15 cellular contexts compared by ENCODE assay signal in the genomic region with DNA sequence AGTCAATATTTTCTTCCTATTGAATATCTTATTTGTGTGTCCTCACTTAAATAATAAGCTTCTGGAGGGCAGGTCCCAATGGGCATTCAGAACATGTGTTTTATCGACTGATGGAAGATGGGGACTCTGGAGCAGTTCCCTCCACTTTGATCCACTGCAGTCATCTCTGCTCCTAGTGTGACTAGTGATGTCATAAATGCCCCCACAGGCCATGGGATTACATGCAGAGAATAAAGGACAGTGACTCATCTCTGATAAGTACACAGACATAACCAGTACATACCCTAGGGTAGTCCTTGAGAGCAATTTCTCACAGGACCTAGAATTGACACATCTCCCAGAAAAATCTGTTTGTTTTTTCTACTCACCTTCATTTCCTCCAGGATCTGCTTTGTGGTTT. TPM values are rescaled to one million over a fixed set of nuclear protein-coding genes. Genes with fewer than 3 reads are reported as not detected.
A peak's percentile ranks its signal among the peaks of the same experiment; 100 is the strongest.
DNase-seq lines count a peak whose midpoint lies in the region; ATAC-seq and TF ChIP-seq lines count a peak whose summit lies in the region.
"Had no signal": no experiment of that assay in that cellular context is flagged by ENCODE, and none has a peak within 500 bp of the region (broad histone marks: within the 10 kb centered on the region; RNA-seq: fewer than 3 reads in every experiment).

No MANE protein-coding gene starts in this region.

- H3K9me3 ChIP-seq in A673 (ENCODE audit: low read depth, low read length, poor library complexity, severe bottlenecking), result no peaks in the 10 kb centered on the region
- H3K9me3 ChIP-seq: ascending aorta had no signal

- H3K4me1 ChIP-seq in A673 (ENCODE audit: insufficient read depth, low read length, poor library complexity, severe bottlenecking) (no peaks in the 10 kb centered on the region), foreskin keratinocyte (peaks cover 25% of the 10 kb centered on the region)
- H3K4me1 ChIP-seq: ascending aorta had no signal

- peak; percentile 70 for ATAC-seq in foreskin keratinocyte
- ATAC-seq: activated CD8-positive, alpha-beta memory T cell treated with anti-CD3 and anti-CD28 coated beads, Interleukin-2, amount 10 ng/mL, durations not matched to agents 7 days and 5 days; left lobe of liver had no signal

- TF ChIP-seq POLR2A in lower leg skin (IDR thresholded peaks at IDR 0.05), result no peak

- CTCF ChIA-PET in A673 (lab: Charles Lee), result interaction anchor here (0.6 kb wide), 1 partner anchor 97 kb away, joined by 6 read pairs; no protein-coding TSS in a partner anchor

- peaks cover 34% of the 10 kb centered on the region for H3K27me3 ChIP-seq in A673 (replicated peaks; ENCODE audit: insufficient read depth, low read depth, low read length, poor library complexity)
- no peaks in the 10 kb centered on the region for H3K27me3 ChIP-seq in foreskin keratinocyte
- H3K27me3 ChIP-seq: ascending aorta had no signal

- H3K4me3 ChIP-seq in A673 (ENCODE audit: low read depth, low read length, poor library complexity, severe bottlenecking), result no peak overlapping the region
- H3K4me3 ChIP-seq in lower leg skin (ENCODE audit: low read depth, poor library complexity, severe bottlenecking), result no peak overlapping the region
- H3K4me3 ChIP-seq: ascending aorta had no signal

- no TSS peak for BruUV-seq in A673 (replicated peaks; lab: Mats Ljungman, UMichigan)

- WGBS in lower leg skin, 2 donors, result 73 to 95% methylated on average over 1 of the region's 1 CpG

- H3K27ac ChIP-seq in A673 (ENCODE audit: low read depth, low read length, poor library complexity, severe bottlenecking) (no peak overlapping the region), foreskin keratinocyte (peak overlapping the region; percentile 96)
- H3K27ac ChIP-seq: ascending aorta had no signal

- intact Hi-C loops in A673 (cut with micrococcal nuclease; ENCODE audit: unreplicated experiment) (no loop called here), lower leg skin (cut with DNase I; ENCODE audit: low total_unique reads) (no loop called here)

- H3K36me3 ChIP-seq in A673 (ENCODE audit: insufficient read depth, low read length, poor library complexity, severe bottlenecking), result no peaks in the 10 kb centered on the region
- H3K36me3 ChIP-seq: ascending aorta had no signal

- POLR2A ChIA-PET in A673 (lab: Charles Lee; ENCODE audit: low non-redundant PET), result no interaction called here

- DNase-seq in A673 (ENCODE audit: low spot score) (peak; percentile 15), HK-2 (ENCODE audit: unreplicated experiment) (peak; percentile 29), SW480 (ENCODE audit: low spot score) (peak; percentile 52), foreskin keratinocyte (peak; percentile 82 to 90), ecto neural progenitor cell (ENCODE audit: low spot score) (no peak), lower leg skin (ENCODE audit: low spot score in 2 of 2) (no peak)
- no peak for DNase-seq in effector CD4-positive, alpha-beta T cell
- no peak for DNase-seq in stimulated activated naive CD4-positive, alpha-beta T cell (lab: John Stamatoyannopoulos, UW)
- DNase-seq: activated CD8-positive, alpha-beta memory T cell treated with anti-CD3 and anti-CD28 coated beads, Interleukin-2, amount 10 ng/mL, durations not matched to agents 7 days and 5 days; NCI-H1048; NCI-H526 treated with DMSO at 0.1 percent for 48 hours; occipital lobe; stimulated activated CD4-positive, alpha-beta T cell treated with anti-CD3 and anti-CD28 coated beads, Interleukin-1b, Interleukin-23, amount 100 ng/mL, for 48 hours had no signal

- TF ChIP-seq CTCF in A673 (conservative IDR thresholded peaks at IDR 0.05; ENCODE audit: low read depth, low read length) (no peak), foreskin keratinocyte (conservative IDR thresholded peaks at IDR 0.05) (no peak), lower leg skin (IDR thresholded peaks at IDR 0.05) (no peak)

RNA-seq across cellular contexts. Expression of a gene that starts 49.4 kb away (rescaled TPM):
- 0.09 and 0.37 TPM in 2 replicates for total RNA-seq in A673 (2021)
- 1.7 TPM in 2 replicates for total RNA-seq in foreskin keratinocyte
- polyA plus RNA-seq in foreskin keratinocyte, result 0.26 and 0.30 TPM in 2 replicates
- total RNA-seq in lower leg skin, result 10 to 100 TPM; 12.6 to 52.2 (median 20.1) TPM
- total RNA-seq: activated CD8-positive, alpha-beta memory T cell treated with anti-CD3 and anti-CD28 coated beads, Interleukin-2, amount 10 ng/mL, durations not matched to agents 7 days and 5 days had no signal

Comparison
In these comparisons a context has a peak if more than half of its experiments do, and no peak if none do; other contexts are left out.
1. DNase-seq: peak in A673 (single experiment), HK-2 (single experiment), SW480 (single experiment) and foreskin keratinocyte (2 of 2); none in effector CD4-positive, alpha-beta T cell (single experiment), stimulated activated naive CD4-positive, alpha-beta T cell (0 of 6), ecto neural progenitor cell (single experiment) and lower leg skin (0 of 2).